ENCODE assay signal across 8 cellular contexts in the genomic region with DNA sequence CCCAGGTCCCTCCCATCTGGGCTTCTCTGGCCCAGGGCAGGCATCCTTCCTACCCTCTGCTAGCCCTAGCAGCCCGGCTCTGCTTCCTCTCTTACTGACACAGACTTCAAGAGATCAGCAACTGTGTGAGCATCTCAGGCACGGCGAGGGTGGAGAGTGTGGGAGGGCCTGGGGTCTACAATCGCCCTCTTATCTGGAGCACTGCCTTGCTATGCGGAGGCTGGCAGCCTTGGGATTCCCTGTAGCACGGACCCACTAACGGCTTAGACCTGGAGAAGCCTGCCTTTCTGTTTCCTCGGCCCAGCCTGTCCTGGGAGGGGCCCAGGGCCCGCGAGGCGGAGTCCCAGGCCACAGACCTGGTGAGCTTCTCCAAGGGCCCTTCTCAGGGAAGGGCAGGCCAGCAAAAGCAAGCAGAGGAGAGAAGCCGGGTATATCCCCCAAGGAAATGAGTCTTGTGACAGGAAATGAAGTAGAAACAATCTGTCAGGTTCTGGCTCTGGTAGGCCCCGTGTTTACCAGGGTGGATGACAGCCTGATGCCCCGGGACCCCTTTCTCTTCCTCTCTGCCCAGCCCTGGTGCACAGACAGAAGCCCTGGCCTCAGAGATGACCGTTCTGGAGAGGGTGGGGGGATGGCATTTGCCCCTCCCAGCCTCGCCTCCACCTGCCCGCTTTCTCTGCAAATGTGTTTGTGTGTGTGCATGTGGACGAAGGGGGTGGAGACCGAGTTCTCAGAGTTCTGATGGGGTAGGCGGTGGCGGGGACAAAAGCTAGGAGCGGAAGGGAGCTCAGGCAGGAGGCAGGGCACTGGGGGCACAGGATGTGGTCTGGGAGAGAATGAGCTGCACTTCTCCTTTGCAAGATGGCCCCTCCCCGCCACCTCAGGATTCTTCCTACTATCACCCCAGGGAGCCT. TPM values are rescaled to one million over a fixed set of nuclear protein-coding genes. Genes with fewer than 3 reads are reported as not detected.
A peak's percentile ranks its signal among the peaks of the same experiment; 100 is the strongest.
DNase-seq lines count a peak whose midpoint lies in the region; ATAC-seq and TF ChIP-seq lines count a peak whose summit lies in the region.

No MANE protein-coding gene starts in this region.

- DNase-seq in Caco-2: no peak
- DNase-seq in NOMO-1 treated with DMSO at 0.1 percent for 48 hours (lab: John Stamatoyannopoulos, UW; ENCODE audit: unreplicated experiment): peak; percentile 98
- peak; percentile 71 for DNase-seq in activated T-helper 1 cell treated with anti-CD3 and anti-CD28 coated beads, Interleukin-12 subunit alpha, Interleukin-12 subunit beta, Interleukin-2, Interleukin-4 antibody, amounts not matched to agents 30 ng/mL and 10 ng/mL and 1 ng/mL, durations not matched to agents 14 hours and 24 hours and 36 hours (ENCODE audit: low spot score)
- DNase-seq in glomerular visceral epithelial cell (ENCODE audit: extremely low spot score): peak; percentile 11
- DNase-seq in putamen (ENCODE audit: low spot score): peak; percentile 48
- DNase-seq in retina: no peak
- no peak for DNase-seq in HuH-7.5 (ENCODE audit: low spot score)

- no peaks in the 10 kb centered on the region for H3K27me3 Mint-ChIP-seq in Caco-2 (ENCODE audit: insufficient read depth, unreplicated experiment)
- H3K27me3 Mint-ChIP-seq in activated T-helper 1 cell treated with anti-CD3 and anti-CD28 coated beads, Interleukin-12 subunit alpha, Interleukin-12 subunit beta, Interleukin-2, Interleukin-4 antibody, amounts not matched to agents 30 ng/mL and 10 ng/mL and 1 ng/mL, durations not matched to agents 14 hours and 24 hours and 36 hours (ENCODE audit: insufficient read depth): no peaks in the 10 kb centered on the region

- BruUV-seq in Caco-2 (replicated peaks; lab: Mats Ljungman, UMichigan): no TSS peak

- no peak for TF ChIP-seq CTCF in Caco-2 (IDR thresholded peaks at IDR 0.05; ENCODE audit: insufficient read depth in 1 of 2, low read depth in 1 of 2, low read length in 1 of 2, severe bottlenecking in 1 of 2, unreplicated experiment in 1 of 2)

- H3K36me3 ChIP-seq in Caco-2 (ENCODE audit: control insufficient read depth, insufficient read depth, low read length): peaks cover 18% of the 10 kb centered on the region

- POLR2A ChIA-PET in Caco-2 (lab: Charles Lee): interaction anchor here (0.5 to 3.5 kb wide), 3 partner anchors 20 to 283 kb away, joined by 3 to 60 read pairs (median 3); a partner anchor contains a TSS

- no peaks in the 10 kb centered on the region for H3K9me3 Mint-ChIP-seq in Caco-2 (ENCODE audit: unreplicated experiment)
- H3K9me3 Mint-ChIP-seq in activated T-helper 1 cell treated with anti-CD3 and anti-CD28 coated beads, Interleukin-12 subunit alpha, Interleukin-12 subunit beta, Interleukin-2, Interleukin-4 antibody, amounts not matched to agents 30 ng/mL and 10 ng/mL and 1 ng/mL, durations not matched to agents 14 hours and 24 hours and 36 hours: no peaks in the 10 kb centered on the region

- no peaks in the 10 kb centered on the region for H3K27me3 ChIP-seq in Caco-2 (replicated peaks; ENCODE audit: control insufficient read depth, insufficient read depth, low read length)

- H3K4me1 ChIP-seq in Caco-2: peaks cover 13% of the 10 kb centered on the region

- H3K9me3 ChIP-seq in Caco-2: no peaks in the 10 kb centered on the region

- no peak for ATAC-seq in HG03045 (IDR thresholded peaks at IDR 0.05; ENCODE audit: unreplicated experiment)

- H3K4me1 Mint-ChIP-seq in Caco-2 (ENCODE audit: low read depth, unreplicated experiment): peaks cover 5% of the 10 kb centered on the region
- peaks cover 23% of the 10 kb centered on the region for H3K4me1 Mint-ChIP-seq in activated T-helper 1 cell treated with anti-CD3 and anti-CD28 coated beads, Interleukin-12 subunit alpha, Interleukin-12 subunit beta, Interleukin-2, Interleukin-4 antibody, amounts not matched to agents 30 ng/mL and 10 ng/mL and 1 ng/mL, durations not matched to agents 14 hours and 24 hours and 36 hours (ENCODE audit: low read depth)

- peak overlapping the region; percentile 10 for H3K4me3 ChIP-seq in Caco-2 (ENCODE audit: low read depth, low read length)

- CTCF ChIA-PET in Caco-2 (lab: Charles Lee): interaction anchor here (0.6 to 1.6 kb wide), 5 partner anchors 11 to 142 kb away, joined by 3 to 7 read pairs (median 3); no protein-coding TSS in a partner anchor

- peak overlapping the region; percentile 93 for H3K27ac Mint-ChIP-seq in Caco-2 (ENCODE audit: unreplicated experiment)
- H3K27ac Mint-ChIP-seq in activated T-helper 1 cell treated with anti-CD3 and anti-CD28 coated beads, Interleukin-12 subunit alpha, Interleukin-12 subunit beta, Interleukin-2, Interleukin-4 antibody, amounts not matched to agents 30 ng/mL and 10 ng/mL and 1 ng/mL, durations not matched to agents 14 hours and 24 hours and 36 hours: peak overlapping the region; percentile 89

- peaks cover 33% of the 10 kb centered on the region for H3K36me3 Mint-ChIP-seq in Caco-2 (ENCODE audit: insufficient read depth, unreplicated experiment)
- peaks cover 8% of the 10 kb centered on the region for H3K36me3 Mint-ChIP-seq in activated T-helper 1 cell treated with anti-CD3 and anti-CD28 coated beads, Interleukin-12 subunit alpha, Interleukin-12 subunit beta, Interleukin-2, Interleukin-4 antibody, amounts not matched to agents 30 ng/mL and 10 ng/mL and 1 ng/mL, durations not matched to agents 14 hours and 24 hours and 36 hours (ENCODE audit: low read depth)

- peak overlapping the region; percentile 86 for H3K4me3 Mint-ChIP-seq in Caco-2 (ENCODE audit: unreplicated experiment)
- peak overlapping the region; percentile 87 for H3K4me3 Mint-ChIP-seq in activated T-helper 1 cell treated with anti-CD3 and anti-CD28 coated beads, Interleukin-12 subunit alpha, Interleukin-12 subunit beta, Interleukin-2, Interleukin-4 antibody, amounts not matched to agents 30 ng/mL and 10 ng/mL and 1 ng/mL, durations not matched to agents 14 hours and 24 hours and 36 hours

- intact Hi-C loops in Caco-2 (cut with micrococcal nuclease; ENCODE audit: unreplicated experiment): no loop called here
- intact Hi-C loops in activated T-helper 1 cell treated with anti-CD3 and anti-CD28 coated beads, Interleukin-12 subunit alpha, Interleukin-12 subunit beta, Interleukin-2, Interleukin-4 antibody, amounts not matched to agents 30 ng/mL and 10 ng/mL and 1 ng/mL, durations not matched to agents 14 hours and 24 hours and 36 hours (cut with micrococcal nuclease): loop anchor here (1.0 to 2.0 kb wide), 2 partner anchors 12 to 109 kb away; no protein-coding TSS in a partner anchor

RNA-seq across cellular contexts. Expression of a gene that starts 2.5 kb away (rescaled TPM):
- 69.5 and 71.4 TPM in 2 replicates for total RNA-seq in Caco-2 (2022)
- total RNA-seq in activated T-helper 1 cell treated with anti-CD3 and anti-CD28 coated beads, Interleukin-12 subunit alpha, Interleukin-12 subunit beta, Interleukin-2, Interleukin-4 antibody, amounts not matched to agents 30 ng/mL and 10 ng/mL and 1 ng/mL, durations not matched to agents 14 hours and 24 hours and 36 hours: 104 and 107 TPM in 2 replicates

RNA-seq across cellular contexts. Expression of a gene that starts 2.7 kb away (rescaled TPM):
- 1.4 and 1.5 TPM in 2 replicates for total RNA-seq in Caco-2 (2022)
- 0.27 and 0.41 TPM in 2 replicates for total RNA-seq in activated T-helper 1 cell treated with anti-CD3 and anti-CD28 coated beads, Interleukin-12 subunit alpha, Interleukin-12 subunit beta, Interleukin-2, Interleukin-4 antibody, amounts not matched to agents 30 ng/mL and 10 ng/mL and 1 ng/mL, durations not matched to agents 14 hours and 24 hours and 36 hours

RNA-seq across cellular contexts. Expression of a gene that starts 9.7 kb away (rescaled TPM):
- total RNA-seq in Caco-2 (2022): 1.9 and 2.0 TPM in 2 replicates
- 9.1 and 11.2 TPM in 2 replicates for total RNA-seq in activated T-helper 1 cell treated with anti-CD3 and anti-CD28 coated beads, Interleukin-12 subunit alpha, Interleukin-12 subunit beta, Interleukin-2, Interleukin-4 antibody, amounts not matched to agents 30 ng/mL and 10 ng/mL and 1 ng/mL, durations not matched to agents 14 hours and 24 hours and 36 hours

RNA-seq across cellular contexts. Expression of a gene that starts 18.8 kb away (rescaled TPM):
- 10.4 and 12.9 TPM in 2 replicates for total RNA-seq in Caco-2 (2022)
- 4.3 and 4.7 TPM in 2 replicates for total RNA-seq in activated T-helper 1 cell treated with anti-CD3 and anti-CD28 coated beads, Interleukin-12 subunit alpha, Interleukin-12 subunit beta, Interleukin-2, Interleukin-4 antibody, amounts not matched to agents 30 ng/mL and 10 ng/mL and 1 ng/mL, durations not matched to agents 14 hours and 24 hours and 36 hours

RNA-seq across cellular contexts. Expression of a gene that starts 29.0 kb away (rescaled TPM):
- total RNA-seq in Caco-2 (2022): 24.6 and 24.7 TPM in 2 replicates
- total RNA-seq in activated T-helper 1 cell treated with anti-CD3 and anti-CD28 coated beads, Interleukin-12 subunit alpha, Interleukin-12 subunit beta, Interleukin-2, Interleukin-4 antibody, amounts not matched to agents 30 ng/mL and 10 ng/mL and 1 ng/mL, durations not matched to agents 14 hours and 24 hours and 36 hours: 10.3 and 11.5 TPM in 2 replicates

Comparison
In these comparisons a context has a peak if more than half of its experiments do, and no peak if none do; other contexts are left out.
1. DNase-seq: peak in NOMO-1 treated with DMSO at 0.1 percent for 48 hours (single experiment), activated T-helper 1 cell treated with anti-CD3 and anti-CD28 coated beads, Interleukin-12 subunit alpha, Interleukin-12 subunit beta, Interleukin-2, Interleukin-4 antibody, amounts not matched to agents 30 ng/mL and 10 ng/mL and 1 ng/mL, durations not matched to agents 14 hours and 24 hours and 36 hours (single experiment), glomerular visceral epithelial cell (single experiment) and putamen (single experiment); none in Caco-2 (0 of 2), retina (single experiment) and HuH-7.5 (single experiment).